In genomic region chr3:33030802-33031201, GRCh38 we compare ENCODE assay signal across 12 cellular contexts.
A peak's percentile ranks its signal among the peaks of the same experiment; 100 is the strongest.
DNase-seq lines count a peak whose midpoint lies in the region; ATAC-seq and TF ChIP-seq lines count a peak whose summit lies in the region.
"Had no signal": no experiment of that assay in that cellular context is flagged by ENCODE, and none has a peak within 500 bp of the region (broad histone marks: within the 10 kb centered on the region; RNA-seq: fewer than 3 reads in every experiment).

No MANE protein-coding gene starts in this region.

- peaks cover 29% of the 10 kb centered on the region for H3K4me1 Mint-ChIP-seq in stimulated activated naive CD8-positive, alpha-beta T cell treated with anti-CD3 and anti-CD28 coated beads, Interleukin-15, amount 100 ng/mL, for 72 hours

- peak; percentile 94 to 96 for ATAC-seq in activated naive CD4-positive, alpha-beta T cell treated with anti-CD3 and anti-CD28 coated beads, Interleukin-2, amount 50 U/mL, for 72 hours
- ATAC-seq in stimulated activated naive CD8-positive, alpha-beta T cell treated with anti-CD3 and anti-CD28 coated beads, Interleukin-15, amount 100 ng/mL, for 72 hours = peak; percentile 99
- ATAC-seq: left ventricle myocardium superior had no signal

- 58% methylated on average over 3 of the region's 3 CpGs for WGBS in smooth muscle cell (ENCODE audit: low lambda C conversion rate)

- H2AFZ ChIP-seq in smooth muscle cell (ENCODE audit: low read depth) = no peak overlapping the region

- H3F3A ChIP-seq in smooth muscle cell (ENCODE audit: low read depth) = no peaks in the 10 kb centered on the region

- H3K4me3 ChIP-seq in NT2/D1 (ENCODE audit: insufficient read length, low read depth) (no peak overlapping the region), smooth muscle cell (no peak overlapping the region)
- H3K4me3 ChIP-seq: dorsolateral prefrontal cortex, MG63 had no signal

- no peaks in the 10 kb centered on the region for H3K27me3 Mint-ChIP-seq in stimulated activated naive CD8-positive, alpha-beta T cell treated with anti-CD3 and anti-CD28 coated beads, Interleukin-15, amount 100 ng/mL, for 72 hours

- no peak for TF ChIP-seq CTCF in smooth muscle cell (IDR thresholded peaks at IDR 0.05; ENCODE audit: borderline replicate concordance, insufficient read depth, poor library complexity, severe bottlenecking)

- peak overlapping the region; percentile 40 to 46 for H3K4me3 Mint-ChIP-seq in stimulated activated naive CD8-positive, alpha-beta T cell treated with anti-CD3 and anti-CD28 coated beads, Interleukin-15, amount 100 ng/mL, for 72 hours

- H3K79me2 ChIP-seq in smooth muscle cell (ENCODE audit: low read depth) = no peaks in the 10 kb centered on the region

- no peaks in the 10 kb centered on the region for H3K9me3 Mint-ChIP-seq in activated naive CD4-positive, alpha-beta T cell treated with anti-CD3 and anti-CD28 coated beads, Interleukin-2, amount 50 U/mL, for 72 hours
- no peaks in the 10 kb centered on the region for H3K9me3 Mint-ChIP-seq in stimulated activated naive CD8-positive, alpha-beta T cell treated with anti-CD3 and anti-CD28 coated beads, Interleukin-15, amount 100 ng/mL, for 72 hours

- H3K36me3 ChIP-seq in NT2/D1 (ENCODE audit: insufficient read depth, insufficient read length, low read length) = peaks cover 12% of the 10 kb centered on the region
- no peaks in the 10 kb centered on the region for H3K36me3 ChIP-seq in smooth muscle cell (ENCODE audit: low read depth)
- H3K36me3 ChIP-seq: MG63 had no signal

- no peak overlapping the region for H3K27ac Mint-ChIP-seq in activated naive CD4-positive, alpha-beta T cell treated with anti-CD3 and anti-CD28 coated beads, Interleukin-2, amount 50 U/mL, for 72 hours
- H3K27ac Mint-ChIP-seq in stimulated activated naive CD8-positive, alpha-beta T cell treated with anti-CD3 and anti-CD28 coated beads, Interleukin-15, amount 100 ng/mL, for 72 hours = no peak overlapping the region

- no peaks in the 10 kb centered on the region for H3K9me3 ChIP-seq in NT2/D1 (ENCODE audit: insufficient read depth, low read length)
- H3K9me3 ChIP-seq in smooth muscle cell (replicated peaks; ENCODE audit: low read depth) = no peaks in the 10 kb centered on the region
- H3K9me3 ChIP-seq: MG63 had no signal

- H3K4me1 ChIP-seq in NT2/D1 (ENCODE audit: insufficient read depth, insufficient read length) = no peaks in the 10 kb centered on the region
- no peaks in the 10 kb centered on the region for H3K4me1 ChIP-seq in smooth muscle cell (ENCODE audit: low read depth)

- no peaks in the 10 kb centered on the region for H4K20me1 ChIP-seq in smooth muscle cell (ENCODE audit: low read depth)

- H3K36me3 Mint-ChIP-seq in activated naive CD4-positive, alpha-beta T cell treated with anti-CD3 and anti-CD28 coated beads, Interleukin-2, amount 50 U/mL, for 72 hours = peaks cover 28 to 32% of the 10 kb centered on the region in 2 donors

- H3K27me3 ChIP-seq in NT2/D1 (ENCODE audit: insufficient read depth, insufficient read length) (no peaks in the 10 kb centered on the region), smooth muscle cell (ENCODE audit: low read depth) (no peaks in the 10 kb centered on the region)
- H3K27me3 ChIP-seq: dorsolateral prefrontal cortex, MG63 had no signal

- H3K9ac ChIP-seq in NT2/D1 (ENCODE audit: insufficient read length, low read depth) (no peak overlapping the region), smooth muscle cell (ENCODE audit: low read depth) (no peak overlapping the region)

- peak; percentile 71 for DNase-seq in stimulated activated CD4-positive, alpha-beta T cell treated with anti-CD3 and anti-CD28 coated beads, Interleukin-15, amount 100 ng/mL, for 24 hours
- no peak for DNase-seq in stimulated activated CD4-positive, alpha-beta T cell treated with anti-CD3 and anti-CD28 coated beads, Interleukin-12 subunit alpha, Interleukin-12 subunit beta, amount 100 ng/mL, for 4 hours
- peak; percentile 11 for DNase-seq in NT2/D1 (ENCODE audit: low read depth, low spot score)
- peak in 1 of 2 donors; percentile 62 for DNase-seq in activated naive CD4-positive, alpha-beta T cell treated with anti-CD3 and anti-CD28 coated beads, Interleukin-2, amount 50 U/mL, for 72 hours (ENCODE audit: low spot score in 2 of 2)
- DNase-seq in stimulated activated naive CD8-positive, alpha-beta T cell treated with anti-CD3 and anti-CD28 coated beads, Interleukin-15, amount 100 ng/mL, for 72 hours = peak; percentile 67 to 76
- DNase-seq in cortex of kidney (lab: John Stamatoyannopoulos, UW) = no peak
- DNase-seq in smooth muscle cell (lab: John Stamatoyannopoulos, UW; ENCODE audit: unreplicated experiment) = no peak
- DNase-seq in GF-D8 (lab: John Stamatoyannopoulos, UW) = no peak
- DNase-seq: C1 segment of cervical spinal cord, dorsolateral prefrontal cortex, left ventricle myocardium superior, MG63 had no signal

- no peak overlapping the region for H3K4me2 ChIP-seq in smooth muscle cell

- H3K27ac ChIP-seq in smooth muscle cell (ENCODE audit: low read depth) = no peak overlapping the region
- H3K27ac ChIP-seq: dorsolateral prefrontal cortex had no signal

Comparison
In these comparisons a context has a peak if more than half of its experiments do, and no peak if none do; other contexts are left out.
1. DNase-seq: peak in stimulated activated CD4-positive, alpha-beta T cell treated with anti-CD3 and anti-CD28 coated beads, Interleukin-15, amount 100 ng/mL, for 24 hours (single experiment), NT2/D1 (single experiment) and stimulated activated naive CD8-positive, alpha-beta T cell treated with anti-CD3 and anti-CD28 coated beads, Interleukin-15, amount 100 ng/mL, for 72 hours (2 of 2); none in stimulated activated CD4-positive, alpha-beta T cell treated with anti-CD3 and anti-CD28 coated beads, Interleukin-12 subunit alpha, Interleukin-12 subunit beta, amount 100 ng/mL, for 4 hours (single experiment), cortex of kidney (single experiment), smooth muscle cell (single experiment) and GF-D8 (single experiment).